ENCODE assay signal across 8 cellular contexts in genomic region chr14:60166144-60166543, GRCh38. TPM values are rescaled to one million over a fixed set of nuclear protein-coding genes. Genes with fewer than 3 reads are reported as not detected.
DNase-seq lines count a peak whose midpoint lies in the region; ATAC-seq and TF ChIP-seq lines count a peak whose summit lies in the region.

No MANE protein-coding gene starts in this region.

- H3K4me3 ChIP-seq in thoracic aorta (no peak overlapping the region), mucosa of descending colon (no peak overlapping the region)

- no peak for DNase-seq in activated T-cell treated with anti-CD3 and anti-CD28 coated beads, Interleukin-2, amount 50 U/mL, for 24 hours
- DNase-seq in activated T-cell treated with anti-CD3 and anti-CD28 coated beads, Interleukin-2, amount 50 U/mL, for 48 hours, result no peak
- DNase-seq in activated T-helper 2 cell treated with anti-CD3 and anti-CD28 coated beads, Interferon-gamma antibody, Interleukin-2, Interleukin-4, amounts not matched to agents 10 μg/mL and 5 μg/mL and 100 μg/mL, durations not matched to agents 14 hours and 24 hours and 36 hours (ENCODE audit: low spot score), result no peak
- DNase-seq in mesothelial cell of epicardium (ENCODE audit: low spot score in 2 of 2, unreplicated experiment in 2 of 2), result no peak
- no peak for DNase-seq in thoracic aorta (ENCODE audit: low spot score)
- no peak for DNase-seq in kidney glomerular epithelial cell (lab: John Stamatoyannopoulos, UW)
- no peak for DNase-seq in mucosa of descending colon

- H3K27ac Mint-ChIP-seq in activated T-cell treated with anti-CD3 and anti-CD28 coated beads, Interleukin-2, amount 50 U/mL, for 24 hours, result peak overlapping the region; percentile 95
- H3K27ac Mint-ChIP-seq in activated T-helper 2 cell treated with anti-CD3 and anti-CD28 coated beads, Interferon-gamma antibody, Interleukin-2, Interleukin-4, amounts not matched to agents 10 μg/mL and 5 μg/mL and 100 μg/mL, durations not matched to agents 14 hours and 24 hours and 36 hours, result peak overlapping the region; percentile 67
- peak overlapping the region; percentile 82 for H3K27ac Mint-ChIP-seq in mesothelial cell of epicardium

- H3K27ac ChIP-seq in thoracic aorta, result peak overlapping the region; percentile 80 to 95

- H3K4me1 Mint-ChIP-seq in activated T-cell treated with anti-CD3 and anti-CD28 coated beads, Interleukin-2, amount 50 U/mL, for 24 hours (ENCODE audit: low read depth), result peaks cover 40% of the 10 kb centered on the region
- peaks cover 25% of the 10 kb centered on the region for H3K4me1 Mint-ChIP-seq in activated T-helper 2 cell treated with anti-CD3 and anti-CD28 coated beads, Interferon-gamma antibody, Interleukin-2, Interleukin-4, amounts not matched to agents 10 μg/mL and 5 μg/mL and 100 μg/mL, durations not matched to agents 14 hours and 24 hours and 36 hours (ENCODE audit: low read depth)
- H3K4me1 Mint-ChIP-seq in mesothelial cell of epicardium, result peaks cover 13% of the 10 kb centered on the region

- no peaks in the 10 kb centered on the region for H3K9me3 Mint-ChIP-seq in activated T-cell treated with anti-CD3 and anti-CD28 coated beads, Interleukin-2, amount 50 U/mL, for 24 hours
- no peaks in the 10 kb centered on the region for H3K9me3 Mint-ChIP-seq in activated T-helper 2 cell treated with anti-CD3 and anti-CD28 coated beads, Interferon-gamma antibody, Interleukin-2, Interleukin-4, amounts not matched to agents 10 μg/mL and 5 μg/mL and 100 μg/mL, durations not matched to agents 14 hours and 24 hours and 36 hours
- peaks cover under 1% of the 10 kb centered on the region for H3K9me3 Mint-ChIP-seq in mesothelial cell of epicardium

- TF ChIP-seq CTCF in mesothelial cell of epicardium (IDR thresholded peaks at IDR 0.05; ENCODE audit: unreplicated experiment), result no peak
- TF ChIP-seq CTCF in thoracic aorta (IDR thresholded peaks at IDR 0.05), result no peak
- TF ChIP-seq CTCF in mucosa of descending colon (IDR thresholded peaks at IDR 0.05), result no peak

- H3K27me3 Mint-ChIP-seq in activated T-cell treated with anti-CD3 and anti-CD28 coated beads, Interleukin-2, amount 50 U/mL, for 24 hours, result no peaks in the 10 kb centered on the region
- H3K27me3 Mint-ChIP-seq in activated T-helper 2 cell treated with anti-CD3 and anti-CD28 coated beads, Interferon-gamma antibody, Interleukin-2, Interleukin-4, amounts not matched to agents 10 μg/mL and 5 μg/mL and 100 μg/mL, durations not matched to agents 14 hours and 24 hours and 36 hours (ENCODE audit: low read depth), result no peaks in the 10 kb centered on the region
- peaks cover 2% of the 10 kb centered on the region for H3K27me3 Mint-ChIP-seq in mesothelial cell of epicardium (ENCODE audit: low read depth)

- ATAC-seq in thoracic aorta (ENCODE audit: insufficient number of reproducible peaks, low FRiP score, low read depth), result no peak
- ATAC-seq in GM19395 (IDR thresholded peaks at IDR 0.05; ENCODE audit: unreplicated experiment), result no peak
- ATAC-seq in mucosa of descending colon, result no peak

- peaks cover 28% of the 10 kb centered on the region for H3K36me3 Mint-ChIP-seq in activated T-cell treated with anti-CD3 and anti-CD28 coated beads, Interleukin-2, amount 50 U/mL, for 24 hours (ENCODE audit: low read depth)
- H3K36me3 Mint-ChIP-seq in activated T-helper 2 cell treated with anti-CD3 and anti-CD28 coated beads, Interferon-gamma antibody, Interleukin-2, Interleukin-4, amounts not matched to agents 10 μg/mL and 5 μg/mL and 100 μg/mL, durations not matched to agents 14 hours and 24 hours and 36 hours (ENCODE audit: low read depth), result peaks cover 23% of the 10 kb centered on the region
- no peaks in the 10 kb centered on the region for H3K36me3 Mint-ChIP-seq in mesothelial cell of epicardium

- H3K27me3 ChIP-seq in thoracic aorta (replicated peaks; ENCODE audit: insufficient read depth), result no peaks in the 10 kb centered on the region

- intact Hi-C loops in activated T-helper 2 cell treated with anti-CD3 and anti-CD28 coated beads, Interferon-gamma antibody, Interleukin-2, Interleukin-4, amounts not matched to agents 10 μg/mL and 5 μg/mL and 100 μg/mL, durations not matched to agents 14 hours and 24 hours and 36 hours (cut with micrococcal nuclease), result loop anchor here (10.0 kb wide), 1 partner anchor 701 kb away; the partner anchor contains the start of gene GPR135
- intact Hi-C loops in mucosa of descending colon (cut with DNase I, micrococcal nuclease), result no loop called here

- no peaks in the 10 kb centered on the region for H3K9me3 ChIP-seq in thoracic aorta
- H3K9me3 ChIP-seq in mucosa of descending colon, result no peaks in the 10 kb centered on the region

- H3K4me1 ChIP-seq in thoracic aorta (ENCODE audit: control insufficient read depth in 1 of 2, low read depth in 2 of 2) (peaks cover 16 to 33% of the 10 kb centered on the region in 2 donors), mucosa of descending colon (ENCODE audit: low read depth) (no peaks in the 10 kb centered on the region)

- no peaks in the 10 kb centered on the region for H3K36me3 ChIP-seq in thoracic aorta
- H3K36me3 ChIP-seq in mucosa of descending colon (ENCODE audit: low read depth), result no peaks in the 10 kb centered on the region

- peak overlapping the region; percentile 98 for H3K4me3 Mint-ChIP-seq in activated T-cell treated with anti-CD3 and anti-CD28 coated beads, Interleukin-2, amount 50 U/mL, for 24 hours
- peak overlapping the region; percentile 76 for H3K4me3 Mint-ChIP-seq in activated T-helper 2 cell treated with anti-CD3 and anti-CD28 coated beads, Interferon-gamma antibody, Interleukin-2, Interleukin-4, amounts not matched to agents 10 μg/mL and 5 μg/mL and 100 μg/mL, durations not matched to agents 14 hours and 24 hours and 36 hours (ENCODE audit: low read depth)
- H3K4me3 Mint-ChIP-seq in mesothelial cell of epicardium, result peak overlapping the region; percentile 63

RNA-seq across cellular contexts. Expression of gene DHRS7, which starts 0.9 kb away (rescaled TPM):
- 52.9 and 55.8 TPM in 2 replicates for total RNA-seq in activated T-helper 2 cell treated with anti-CD3 and anti-CD28 coated beads, Interferon-gamma antibody, Interleukin-2, Interleukin-4, amounts not matched to agents 10 μg/mL and 5 μg/mL and 100 μg/mL, durations not matched to agents 14 hours and 24 hours and 36 hours
- 32.7 to 33.5 TPM (median 33.0 TPM) in 3 replicates for total RNA-seq in mesothelial cell of epicardium
- total RNA-seq in thoracic aorta, result 100 to 1,000 TPM in 1 of 2 donors, 10 to 100 TPM in 1; 74.2 to 117 TPM
- total RNA-seq in mucosa of descending colon, result 10 to 100 TPM; 63.4 to 96.3 (median 83.5) TPM
